Comparison of ENCODE assay signal across 8 cellular contexts in the genomic region with DNA sequence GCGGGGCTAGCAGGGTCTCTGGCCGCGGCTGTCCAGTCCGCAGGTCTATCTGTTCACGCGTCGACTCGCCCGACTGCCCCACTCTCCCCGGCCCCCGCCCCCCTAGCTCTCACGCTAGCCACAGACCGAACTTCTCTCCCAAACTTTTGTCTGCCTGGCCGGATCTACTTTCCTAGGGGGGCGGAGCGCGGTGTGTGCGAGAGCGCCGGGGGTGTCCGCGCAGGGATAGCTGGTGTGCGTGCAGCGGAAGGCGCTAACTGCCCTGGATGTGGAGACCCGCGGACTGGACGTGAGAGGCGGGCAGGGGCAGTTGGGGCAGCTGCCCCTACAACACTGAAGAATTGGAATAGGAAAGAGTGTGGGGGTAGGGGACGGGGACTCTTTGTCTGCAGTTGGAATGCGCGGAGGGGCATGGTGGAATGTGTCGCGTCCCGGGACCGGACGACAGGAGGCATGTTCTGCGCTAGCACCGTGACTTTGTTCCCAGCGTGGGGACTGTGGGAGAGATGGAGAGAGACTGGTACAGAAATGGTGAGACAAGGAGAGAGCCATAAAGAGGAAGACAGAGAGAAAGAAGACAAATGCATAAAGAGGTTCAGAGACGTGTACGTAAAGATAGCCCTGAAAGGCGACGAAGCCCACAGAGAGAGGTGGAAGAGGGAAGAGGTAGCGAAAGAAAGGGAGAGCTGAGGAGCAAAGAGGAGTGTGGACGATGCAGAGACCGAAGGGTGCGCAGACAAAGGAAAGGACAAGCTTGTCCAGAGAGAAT. TPM values are rescaled to one million over a fixed set of nuclear protein-coding genes. Genes with fewer than 3 reads are reported as not detected.
DNase-seq lines count a peak whose midpoint lies in the region; FAIRE-seq lines count a peak whose summit lies in the region.

A gene (minus strand): TSS at position 75 of the 769 bp plus-strand sequence. CDS start 285 bp downstream, outside the sequence.

- H3K27ac ChIP-seq in SJCRH30 (peak within 1 kb of the TSS; percentile 88), stomach smooth muscle (ENCODE audit: low read length) (peak within 1 kb of the TSS; percentile 53)

- H3K9ac ChIP-seq in ES-I3 (ENCODE audit: low read depth, low read length) = peak within 1 kb of the TSS; percentile 77
- H3K9ac ChIP-seq in stomach smooth muscle (ENCODE audit: low read length in 2 of 2) = peak within 1 kb of the TSS; percentile 44 to 74

- H3K36me3 ChIP-seq in ES-I3 (ENCODE audit: insufficient read depth, low read length) (peaks cover 3% of the 10 kb centered on the region; the same call in 1 of the 2 replicates), SJCRH30 (peaks cover 15% of the 10 kb centered on the region), neuron (ENCODE audit: insufficient read depth, low read length) (peaks cover 20% of the 10 kb centered on the region), stomach smooth muscle (ENCODE audit: control insufficient read depth in 2 of 2, insufficient read depth in 2 of 2, low read length in 2 of 2) (peaks cover 5 to 6% of the 10 kb centered on the region in 2 donors)

- H3K4me1 ChIP-seq in ES-I3 (ENCODE audit: insufficient read depth, low read length) (peaks cover 22% of the 10 kb centered on the region), SJCRH30 (peaks cover 16% of the 10 kb centered on the region), neuron (ENCODE audit: insufficient read depth, low read length) (peaks cover 33% of the 10 kb centered on the region), stomach smooth muscle (ENCODE audit: control insufficient read depth, insufficient read depth, low read length) (peaks cover 41% of the 10 kb centered on the region)

- DNase-seq in HTR-8/SVneo (ENCODE audit: insufficient read length, low spot score) (peak; percentile 81), SJCRH30 (peak; percentile 94 to 97), frontal cortex (ENCODE audit: low spot score in 2 of 2) (peak; percentile 67 to 81), middle frontal gyrus (ENCODE audit: extremely low spot score, low spot score) (no peak)
- peak; percentile 53 for DNase-seq in activated gamma-delta T cell treated with anti-CD3 and anti-CD28 coated beads, Interleukin-2, amount 50 U/mL, for 16 hours (ENCODE audit: low read depth)

- H3K4me3 ChIP-seq in SJCRH30 (peak within 1 kb of the TSS; percentile 91), neuron (ENCODE audit: low read length) (peak within 1 kb of the TSS; percentile 89), stomach smooth muscle (ENCODE audit: low read length in 2 of 2) (peak within 1 kb of the TSS; percentile 87 to 94)

- FAIRE-seq in HTR-8/SVneo (lab: Jason Lieb, UNC) = no peak
- FAIRE-seq in frontal cortex (lab: Jason Lieb, UNC) = no peak

- H3K27me3 ChIP-seq in SJCRH30 (no peaks in the 10 kb centered on the region), neuron (ENCODE audit: insufficient read depth, low read length) (no peaks in the 10 kb centered on the region), stomach smooth muscle (ENCODE audit: control insufficient read depth in 1 of 2, insufficient read depth in 2 of 2, low read length in 2 of 2) (peaks cover 0 to 10% of the 10 kb centered on the region in 2 donors)

- peak within 1 kb of the TSS; percentile 7 for H2AFZ ChIP-seq in neuron (ENCODE audit: low read depth, low read length)

- H3K9me3 ChIP-seq in ES-I3 (ENCODE audit: control insufficient read depth, insufficient read depth, low read length) (peaks cover 6% of the 10 kb centered on the region; the same call in 1 of the 2 replicates), SJCRH30 (replicated peaks) (no peaks in the 10 kb centered on the region), neuron (ENCODE audit: low read length) (no peaks in the 10 kb centered on the region), stomach smooth muscle (ENCODE audit: control insufficient read depth in 2 of 2, low read length in 2 of 2) (no peaks in the 10 kb centered on the region)

RNA-seq across cellular contexts. Expression of the gene that starts here (rescaled TPM):
- 41.1 and 47.3 TPM in 2 replicates for total RNA-seq in SJCRH30 (2014; rRNA removed; shearing (Covaris generic))
- 4.5 TPM for total RNA-seq in frontal cortex
